8 cellular contexts compared by ENCODE assay signal in genomic region chr16:4316732-4317461, GRCh38. TPM values are rescaled to one million over a fixed set of nuclear protein-coding genes. Genes with fewer than 3 reads are reported as not detected.
A peak's percentile ranks its signal among the peaks of the same experiment; 100 is the strongest.
DNase-seq lines count a peak whose midpoint lies in the region; ATAC-seq, FAIRE-seq and TF ChIP-seq lines count a peak whose summit lies in the region.

No MANE protein-coding gene starts in this region.

- H3K4me3 ChIP-seq in AG10803 (ENCODE audit: low read length) (peak overlapping the region; percentile 84), ascending aorta (peak overlapping the region; percentile 75 to 90), iPS-20b (ENCODE audit: low read length) (peak overlapping the region; percentile 76), stomach (peak overlapping the region; percentile 63 to 71 (median 71))

- no peak for TF ChIP-seq POLR2A in stomach (IDR thresholded peaks at IDR 0.05)

- H3K9me3 ChIP-seq in ascending aorta (no peaks in the 10 kb centered on the region), iPS-20b (ENCODE audit: insufficient read depth, low read depth, low read length) (no peaks in the 10 kb centered on the region), stomach (no peaks in the 10 kb centered on the region)

- peak overlapping the region; percentile 66 for H3K9ac ChIP-seq in iPS-20b (ENCODE audit: low read depth, low read length)

- ATAC-seq in HG03097 (IDR thresholded peaks at IDR 0.05; ENCODE audit: low FRiP score, unreplicated experiment) (no peak), HG02678 (IDR thresholded peaks at IDR 0.05; ENCODE audit: unreplicated experiment) (no peak)

- no peaks in the 10 kb centered on the region for H3K27me3 ChIP-seq in ascending aorta
- H3K27me3 ChIP-seq in iPS-20b (ENCODE audit: insufficient read depth, low read length), result peaks cover 21% of the 10 kb centered on the region
- H3K27me3 ChIP-seq in stomach, result peaks cover 0 to 35% (median 14%) of the 10 kb centered on the region in 3 donors

- H3K4me1 ChIP-seq in ascending aorta (peaks cover 36 to 48% of the 10 kb centered on the region in 2 donors), iPS-20b (ENCODE audit: insufficient read depth, low read length) (peaks cover 10% of the 10 kb centered on the region; the same call in 1 of the 2 replicates), stomach (peaks cover 66 to 79% (median 73%) of the 10 kb centered on the region in 4 donors)

- peak; percentile 87 for FAIRE-seq in HTR-8/SVneo (lab: Jason Lieb, UNC)

- no peak for TF ChIP-seq CTCF in AG10803 (conservative IDR thresholded peaks at IDR 0.05; ENCODE audit: low read length)
- no peak for TF ChIP-seq CTCF in ascending aorta (IDR thresholded peaks at IDR 0.05)
- no peak for TF ChIP-seq CTCF in stomach (IDR thresholded peaks at IDR 0.05)

- intact Hi-C loops in ascending aorta (cut with DNase I) (loop anchor here (5.0 kb wide), 1 partner anchor 45 kb away; the partner anchor contains the start of gene TFAP4), stomach (cut with DNase I; ENCODE audit: low total_unique reads) (no loop called here)

- TF ChIP-seq EP300 in stomach (IDR thresholded peaks at IDR 0.05), result no peak

- WGBS in stomach, 5 donors, result 7 to 22% (median 13%) methylated on average over 14 to 28 of the region's 28 CpGs

- DNase-seq in AG10803 (ENCODE audit: low read depth) (no peak), HTR-8/SVneo (ENCODE audit: insufficient read length, low spot score) (peak; percentile 53), ascending aorta (ENCODE audit: low spot score in 2 of 2) (peak in 1 of 2 donors; percentile 89), stomach (peak; percentile 74)
- no peak for DNase-seq in activated CD8-positive, alpha-beta memory T cell treated with anti-CD3 and anti-CD28 coated beads, Interleukin-2, amount 50 U/mL, for 48 hours

- no peaks in the 10 kb centered on the region for H3K36me3 ChIP-seq in ascending aorta
- H3K36me3 ChIP-seq in iPS-20b (ENCODE audit: insufficient read depth, low read depth, low read length), result no peaks in the 10 kb centered on the region
- no peaks in the 10 kb centered on the region for H3K36me3 ChIP-seq in stomach

- H3K27ac ChIP-seq in ascending aorta, result peak overlapping the region; percentile 93 to 94
- no peak overlapping the region for H3K27ac ChIP-seq in iPS-20b (ENCODE audit: low read length)
- H3K27ac ChIP-seq in stomach, result peak overlapping the region; percentile 66 to 93 (median 91)

RNA-seq across cellular contexts. Expression of gene GLIS2, which starts 1.0 kb away (rescaled TPM):
- total RNA-seq in ascending aorta, result 16.8 TPM
- total RNA-seq in stomach, result 10 to 100 TPM in 1 of 5 donors, 1 to 10 TPM in 4; 3.2 to 21.0 (median 4.6) TPM
- 1 to 10 TPM; 4.4 to 9.0 (median 5.8) TPM for polyA plus RNA-seq in stomach

RNA-seq across cellular contexts. Expression of gene PAM16, which starts 34.2 kb away (rescaled TPM):
- total RNA-seq in ascending aorta (26.6 TPM), stomach (100 to 1,000 TPM in 1 of 5 donors, 10 to 100 TPM in 3, 1 to 10 TPM in 1; 4.7 to 218 (median 28.1) TPM)
- 100 to 1,000 TPM in 2 of 3 donors, 10 to 100 TPM in 1; 54.4 to 117 (median 104) TPM for polyA plus RNA-seq in stomach

RNA-seq across cellular contexts. Expression of gene TFAP4, which starts 44.1 kb away (rescaled TPM):
- total RNA-seq in ascending aorta, result 5.3 TPM
- 10 to 100 TPM in 1 of 5 donors, 1 to 10 TPM in 3, not detected in 1; 4.9 to 17.4 (median 6.5) TPM for total RNA-seq in stomach
- 1 to 10 TPM; 4.9 to 7.1 (median 5.5) TPM for polyA plus RNA-seq in stomach

RNA-seq across cellular contexts. Expression of gene VASN, which starts 54.8 kb away (rescaled TPM):
- total RNA-seq in ascending aorta (218 TPM), stomach (10 to 100 TPM; 10.5 to 25.6 (median 11.6) TPM)
- 1 to 10 TPM; 3.7 to 7.2 (median 5.1) TPM for polyA plus RNA-seq in stomach

Comparison
In these comparisons a context has a peak if more than half of its experiments do, and no peak if none do; other contexts are left out.
1. DNase-seq: peak in HTR-8/SVneo (single experiment) and stomach (single experiment); none in AG10803 (single experiment) and activated CD8-positive, alpha-beta memory T cell treated with anti-CD3 and anti-CD28 coated beads, Interleukin-2, amount 50 U/mL, for 48 hours (single experiment).
2. Peak in every context shown above with its lines, with median percentiles within 50 percentile points of each other: H3K4me3 ChIP-seq.